ENCODE assay signal across 14 cellular contexts in genomic region chr10:46520381-46520780, GRCh38. TPM values are rescaled to one million over a fixed set of nuclear protein-coding genes. Genes with fewer than 3 reads are reported as not detected.
DNase-seq lines count a peak whose midpoint lies in the region; ATAC-seq and TF ChIP-seq lines count a peak whose summit lies in the region.
"Had no signal": no experiment of that assay in that cellular context is flagged by ENCODE, and none has a peak within 500 bp of the region (broad histone marks: within the 10 kb centered on the region; RNA-seq: fewer than 3 reads in every experiment).

No MANE protein-coding gene starts in this region.

- peak; percentile 52 for DNase-seq in activated CD8-positive, alpha-beta memory T cell treated with anti-CD3 and anti-CD28 coated beads for 24 hours
- no peak for DNase-seq in activated CD8-positive, alpha-beta memory T cell treated with anti-CD3 and anti-CD28 coated beads, Interleukin-2, amount 10 ng/mL, durations not matched to agents 7 days and 5 days
- DNase-seq in activated CD8-positive, alpha-beta memory T cell treated with anti-CD3 and anti-CD28 coated beads, Interleukin-2, amount 50 U/mL, for 4 hours = peak; percentile 12
- DNase-seq in nephron progenitor cell = peak; percentile 1
- no peak for DNase-seq in EL
- DNase-seq in activated naive CD8-positive, alpha-beta T cell treated with anti-CD3 and anti-CD28 coated beads for 36 hours = no peak
- no peak for DNase-seq in effector memory CD8-positive, alpha-beta T cell
- DNase-seq: effector CD4-positive, alpha-beta T cell; hippocampal formation had no signal

- H3K4me3 ChIP-seq in BLaER1 = no peak overlapping the region

- peak overlapping the region; percentile 18; the same call in 1 of the 2 replicates for H3K4me2 ChIP-seq in BLaER1

- no peak overlapping the region for H3K27ac Mint-ChIP-seq in activated CD8-positive, alpha-beta memory T cell treated with anti-CD3 and anti-CD28 coated beads, Interleukin-2, amount 10 ng/mL, durations not matched to agents 7 days and 5 days
- H3K27ac Mint-ChIP-seq in nephron progenitor cell = no peak overlapping the region
- no peak overlapping the region for H3K27ac Mint-ChIP-seq in activated naive CD8-positive, alpha-beta T cell treated with anti-CD3 and anti-CD28 coated beads for 36 hours
- H3K27ac Mint-ChIP-seq in effector memory CD8-positive, alpha-beta T cell = no peak overlapping the region
- H3K27ac Mint-ChIP-seq: activated naive CD4-positive, alpha-beta T cell treated with anti-CD3 and anti-CD28 coated beads, Interleukin-2, amount 50 U/mL, for 72 hours; CD4-positive, alpha-beta memory T cell; progenitor cell of endocrine pancreas had no signal

- H3K36me3 ChIP-seq in BLaER1 = no peaks in the 10 kb centered on the region

- TF ChIP-seq CTCF in nephron progenitor cell (IDR thresholded peaks at IDR 0.05) = no peak

- ATAC-seq in activated CD8-positive, alpha-beta memory T cell treated with anti-CD3 and anti-CD28 coated beads, Interleukin-2, amount 10 ng/mL, durations not matched to agents 7 days and 5 days = no peak
- ATAC-seq in effector memory CD8-positive, alpha-beta T cell (replicated peaks) = no peak
- ATAC-seq: activated naive CD4-positive, alpha-beta T cell treated with anti-CD3 and anti-CD28 coated beads, Interleukin-2, amount 50 U/mL, for 72 hours had no signal

- peaks cover 9% of the 10 kb centered on the region for H3K4me1 ChIP-seq in BLaER1

- no peak overlapping the region for H3K27ac ChIP-seq in BLaER1

- no peaks in the 10 kb centered on the region for H3K27me3 Mint-ChIP-seq in activated CD8-positive, alpha-beta memory T cell treated with anti-CD3 and anti-CD28 coated beads, Interleukin-2, amount 10 ng/mL, durations not matched to agents 7 days and 5 days
- H3K27me3 Mint-ChIP-seq in nephron progenitor cell (ENCODE audit: low read depth, poor library complexity) = no peaks in the 10 kb centered on the region
- H3K27me3 Mint-ChIP-seq in activated naive CD8-positive, alpha-beta T cell treated with anti-CD3 and anti-CD28 coated beads for 36 hours = peaks cover 3% of the 10 kb centered on the region
- peaks cover 6 to 10% of the 10 kb centered on the region in 2 donors for H3K27me3 Mint-ChIP-seq in effector memory CD8-positive, alpha-beta T cell
- H3K27me3 Mint-ChIP-seq: CD4-positive, alpha-beta memory T cell had no signal

- H3K4me1 Mint-ChIP-seq in activated CD8-positive, alpha-beta memory T cell treated with anti-CD3 and anti-CD28 coated beads, Interleukin-2, amount 10 ng/mL, durations not matched to agents 7 days and 5 days = no peaks in the 10 kb centered on the region
- no peaks in the 10 kb centered on the region for H3K4me1 Mint-ChIP-seq in nephron progenitor cell
- no peaks in the 10 kb centered on the region for H3K4me1 Mint-ChIP-seq in activated naive CD8-positive, alpha-beta T cell treated with anti-CD3 and anti-CD28 coated beads for 36 hours
- no peaks in the 10 kb centered on the region for H3K4me1 Mint-ChIP-seq in effector memory CD8-positive, alpha-beta T cell (ENCODE audit: low read depth in 2 of 2)
- H3K4me1 Mint-ChIP-seq: CD4-positive, alpha-beta memory T cell had no signal

- H3K27me3 ChIP-seq in BLaER1 = no peaks in the 10 kb centered on the region

- no peaks in the 10 kb centered on the region for H4K20me1 ChIP-seq in BLaER1

- H3K9me3 Mint-ChIP-seq in activated CD8-positive, alpha-beta memory T cell treated with anti-CD3 and anti-CD28 coated beads, Interleukin-2, amount 10 ng/mL, durations not matched to agents 7 days and 5 days (ENCODE audit: low read depth) = no peaks in the 10 kb centered on the region
- no peaks in the 10 kb centered on the region for H3K9me3 Mint-ChIP-seq in nephron progenitor cell
- H3K9me3 Mint-ChIP-seq in activated naive CD8-positive, alpha-beta T cell treated with anti-CD3 and anti-CD28 coated beads for 36 hours = no peaks in the 10 kb centered on the region
- H3K9me3 Mint-ChIP-seq in effector memory CD8-positive, alpha-beta T cell = no peaks in the 10 kb centered on the region
- H3K9me3 Mint-ChIP-seq: activated naive CD4-positive, alpha-beta T cell treated with anti-CD3 and anti-CD28 coated beads, Interleukin-2, amount 50 U/mL, for 72 hours; CD4-positive, alpha-beta memory T cell had no signal

- no peak overlapping the region for H3K4me3 Mint-ChIP-seq in activated CD8-positive, alpha-beta memory T cell treated with anti-CD3 and anti-CD28 coated beads, Interleukin-2, amount 10 ng/mL, durations not matched to agents 7 days and 5 days
- H3K4me3 Mint-ChIP-seq in nephron progenitor cell = no peak overlapping the region
- no peak overlapping the region for H3K4me3 Mint-ChIP-seq in activated naive CD8-positive, alpha-beta T cell treated with anti-CD3 and anti-CD28 coated beads for 36 hours
- no peak overlapping the region for H3K4me3 Mint-ChIP-seq in effector memory CD8-positive, alpha-beta T cell
- H3K4me3 Mint-ChIP-seq: CD4-positive, alpha-beta memory T cell had no signal

- H3K9me3 ChIP-seq in BLaER1 = no peaks in the 10 kb centered on the region

- no peaks in the 10 kb centered on the region for H3K36me3 Mint-ChIP-seq in activated CD8-positive, alpha-beta memory T cell treated with anti-CD3 and anti-CD28 coated beads, Interleukin-2, amount 10 ng/mL, durations not matched to agents 7 days and 5 days
- H3K36me3 Mint-ChIP-seq in nephron progenitor cell (ENCODE audit: low read depth) = no peaks in the 10 kb centered on the region
- H3K36me3 Mint-ChIP-seq in activated naive CD8-positive, alpha-beta T cell treated with anti-CD3 and anti-CD28 coated beads for 36 hours = no peaks in the 10 kb centered on the region
- H3K36me3 Mint-ChIP-seq in effector memory CD8-positive, alpha-beta T cell (ENCODE audit: insufficient read depth) = no peaks in the 10 kb centered on the region
- H3K36me3 Mint-ChIP-seq: activated naive CD4-positive, alpha-beta T cell treated with anti-CD3 and anti-CD28 coated beads, Interleukin-2, amount 50 U/mL, for 72 hours; CD4-positive, alpha-beta memory T cell had no signal

- CTCF ChIA-PET in activated CD8-positive, alpha-beta memory T cell treated with anti-CD3 and anti-CD28 coated beads, Interleukin-2, amount 10 ng/mL, durations not matched to agents 7 days and 5 days (lab: Charles Lee) = no interaction called here

- H3K9ac ChIP-seq in BLaER1 = no peak overlapping the region

RNA-seq across cellular contexts. Expression of gene GPRIN2, which starts 36.1 kb away (rescaled TPM):
- total RNA-seq in activated CD8-positive, alpha-beta memory T cell treated with anti-CD3 and anti-CD28 coated beads, Interleukin-2, amount 10 ng/mL, durations not matched to agents 7 days and 5 days = not detected
- total RNA-seq in activated naive CD8-positive, alpha-beta T cell treated with anti-CD3 and anti-CD28 coated beads for 36 hours = not detected
- total RNA-seq: activated naive CD4-positive, alpha-beta T cell treated with anti-CD3 and anti-CD28 coated beads, Interleukin-2, amount 50 U/mL, for 72 hours; CD4-positive, alpha-beta memory T cell; NCI-H460 had no signal

RNA-seq across cellular contexts. Expression of gene NPY4R, which starts 54.6 kb away (rescaled TPM):
- total RNA-seq in activated CD8-positive, alpha-beta memory T cell treated with anti-CD3 and anti-CD28 coated beads, Interleukin-2, amount 10 ng/mL, durations not matched to agents 7 days and 5 days = not detected
- not detected for total RNA-seq in activated naive CD8-positive, alpha-beta T cell treated with anti-CD3 and anti-CD28 coated beads for 36 hours
- total RNA-seq: activated naive CD4-positive, alpha-beta T cell treated with anti-CD3 and anti-CD28 coated beads, Interleukin-2, amount 50 U/mL, for 72 hours; CD4-positive, alpha-beta memory T cell; NCI-H460 had no signal

RNA-seq across cellular contexts. Expression of gene SYT15, which starts 58.5 kb away (rescaled TPM):
- total RNA-seq in activated CD8-positive, alpha-beta memory T cell treated with anti-CD3 and anti-CD28 coated beads, Interleukin-2, amount 10 ng/mL, durations not matched to agents 7 days and 5 days = 1 to 10 TPM in 1 of 2 experiments, under 1 TPM in 1; 0.33 to 1.5 TPM
- total RNA-seq in activated naive CD8-positive, alpha-beta T cell treated with anti-CD3 and anti-CD28 coated beads for 36 hours = under 1 TPM; 0.50 to 0.58 TPM

Comparison
In these comparisons a context has a peak if more than half of its experiments do, and no peak if none do; other contexts are left out.
1. DNase-seq: peak in activated CD8-positive, alpha-beta memory T cell treated with anti-CD3 and anti-CD28 coated beads for 24 hours (single experiment), activated CD8-positive, alpha-beta memory T cell treated with anti-CD3 and anti-CD28 coated beads, Interleukin-2, amount 50 U/mL, for 4 hours (single experiment) and nephron progenitor cell (single experiment); none in activated CD8-positive, alpha-beta memory T cell treated with anti-CD3 and anti-CD28 coated beads, Interleukin-2, amount 10 ng/mL, durations not matched to agents 7 days and 5 days (single experiment), EL (single experiment), activated naive CD8-positive, alpha-beta T cell treated with anti-CD3 and anti-CD28 coated beads for 36 hours (single experiment) and effector memory CD8-positive, alpha-beta T cell (0 of 3).